8 cellular contexts compared by ENCODE assay signal in genomic region chr19:5308471-5309437, GRCh38. TPM values are rescaled to one million over a fixed set of nuclear protein-coding genes. Genes with fewer than 3 reads are reported as not detected.
DNase-seq lines count a peak whose midpoint lies in the region; ATAC-seq and TF ChIP-seq lines count a peak whose summit lies in the region.

No MANE protein-coding gene starts in this region.

- TF ChIP-seq CTCF in foreskin keratinocyte (conservative IDR thresholded peaks at IDR 0.05): no peak
- no peak for TF ChIP-seq CTCF in type B pancreatic cell (conservative IDR thresholded peaks at IDR 0.05)

- H3K9me3 ChIP-seq in GM23248 (ENCODE audit: low read depth): no peaks in the 10 kb centered on the region

- H3K27ac ChIP-seq in GM23248: peak overlapping the region; percentile 43
- peak overlapping the region; percentile 96 for H3K27ac ChIP-seq in foreskin keratinocyte

- H3K27me3 Mint-ChIP-seq in type B pancreatic cell (no peaks in the 10 kb centered on the region), immature natural killer cell (ENCODE audit: low read depth in 3 of 3) (peaks cover 0 to 3% (median 3%) of the 10 kb centered on the region in 3 donors)

- WGBS in GM23248 (ENCODE audit: low coverage in 1 of 2, low lambda C conversion rate in 2 of 2, missing lambda C conversion rate in 2 of 2), 2 experiments: 25 to 26% methylated on average over 21 of the region's 21 CpGs

- no peaks in the 10 kb centered on the region for H3K9me3 Mint-ChIP-seq in type B pancreatic cell
- no peaks in the 10 kb centered on the region for H3K9me3 Mint-ChIP-seq in immature natural killer cell

- H3K79me2 ChIP-seq in GM23248 (ENCODE audit: insufficient read depth): no peaks in the 10 kb centered on the region

- no peaks in the 10 kb centered on the region for H3K36me3 ChIP-seq in GM23248 (ENCODE audit: low read depth)

- H3F3A ChIP-seq in GM23248 (ENCODE audit: insufficient read depth): no peaks in the 10 kb centered on the region

- ATAC-seq in foreskin keratinocyte (peak; percentile 83), HG03432 (IDR thresholded peaks at IDR 0.05; ENCODE audit: unreplicated experiment) (no peak)

- H3K27ac Mint-ChIP-seq in type B pancreatic cell (no peak overlapping the region), immature natural killer cell (no peak overlapping the region)

- H3K4me1 ChIP-seq in GM23248 (ENCODE audit: insufficient read depth): no peaks in the 10 kb centered on the region; the same call in 1 of the 2 replicates
- H3K4me1 ChIP-seq in foreskin keratinocyte: no peaks in the 10 kb centered on the region

- no peaks in the 10 kb centered on the region for H4K20me1 ChIP-seq in GM23248 (ENCODE audit: insufficient read depth)

- no peaks in the 10 kb centered on the region for H3K27me3 ChIP-seq in GM23248 (replicated peaks; ENCODE audit: insufficient read depth)
- no peaks in the 10 kb centered on the region for H3K27me3 ChIP-seq in foreskin keratinocyte

- DNase-seq in GM23248 (peak; percentile 68), RPMI8226 (peak; percentile 57), foreskin keratinocyte (peak; percentile 61 to 88), putamen (ENCODE audit: low spot score) (peak; percentile 84), type B pancreatic cell (ENCODE audit: extremely low spot score, unreplicated experiment) (no peak), immature natural killer cell (no peak)
- DNase-seq in activated CD8-positive, alpha-beta memory T cell treated with anti-CD3 and anti-CD28 coated beads for 24 hours: no peak

- in situ Hi-C loops in GM23248 (cut with MboI): no loop called here

- peak overlapping the region; percentile 75 for H3K9ac ChIP-seq in GM23248

- H3K4me2 ChIP-seq in GM23248 (ENCODE audit: unreplicated experiment): peak overlapping the region; percentile 59

- H3K36me3 Mint-ChIP-seq in type B pancreatic cell (peaks cover 4% of the 10 kb centered on the region), immature natural killer cell (no peaks in the 10 kb centered on the region)

- peak overlapping the region; percentile 44; the same call in 1 of the 2 replicates for H3K4me3 ChIP-seq in GM23248

- no peaks in the 10 kb centered on the region for H3K9me2 ChIP-seq in GM23248 (ENCODE audit: insufficient read depth)

- H2AFZ ChIP-seq in GM23248: peak overlapping the region; percentile 83

- H3K4me3 Mint-ChIP-seq in type B pancreatic cell: no peak overlapping the region
- H3K4me3 Mint-ChIP-seq in immature natural killer cell: no peak overlapping the region

- H3K4me1 Mint-ChIP-seq in type B pancreatic cell (ENCODE audit: unreplicated experiment) (peaks cover 12% of the 10 kb centered on the region), immature natural killer cell (no peaks in the 10 kb centered on the region)

RNA-seq across cellular contexts. Expression of gene PTPRS, which starts 31.9 kb away (rescaled TPM):
- total RNA-seq in GM23248 (2014; rRNA removed; shearing (Covaris generic)): 196 and 215 TPM in 2 replicates
- polyA plus RNA-seq in GM23248 (2016; fragmentation: Nextera tagmentation; extraction: Ambion mirVana): 20.2 and 21.7 TPM in 2 replicates
- total RNA-seq in foreskin keratinocyte: 12.4 and 19.5 TPM in 2 replicates
- polyA plus RNA-seq in foreskin keratinocyte: 3.2 and 4.6 TPM in 2 replicates
- 73.3 and 234 TPM in 2 replicates for total RNA-seq in type B pancreatic cell (ENCODE audit: low replicate concordance)
- under 1 TPM in 1 of 3 donors, not detected in 2; 0.10 TPM for polyA plus RNA-seq in immature natural killer cell

Comparison
In these comparisons a context has a peak if more than half of its experiments do, and no peak if none do; other contexts are left out.
1. DNase-seq: peak in GM23248 (single experiment), RPMI8226 (single experiment), foreskin keratinocyte (2 of 2) and putamen (single experiment); none in activated CD8-positive, alpha-beta memory T cell treated with anti-CD3 and anti-CD28 coated beads for 24 hours (single experiment), type B pancreatic cell (single experiment) and immature natural killer cell (0 of 3).